Comparison of ENCODE assay signal across 11 cellular contexts in the genomic region with DNA sequence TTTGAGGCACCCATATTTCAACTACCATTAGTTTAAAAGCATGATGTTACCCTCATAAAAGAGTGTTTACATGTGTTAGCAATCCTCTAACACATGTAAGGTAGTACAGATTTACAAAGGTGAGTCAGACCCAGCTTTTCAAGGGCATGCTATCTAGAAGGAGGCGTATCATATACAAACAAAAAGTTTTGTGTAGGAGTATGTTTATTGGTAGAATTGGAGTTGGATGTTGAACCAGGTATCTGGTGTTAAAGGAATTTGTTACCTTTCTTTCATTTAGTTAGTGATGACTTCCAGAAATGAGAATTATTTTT. TPM values are rescaled to one million over a fixed set of nuclear protein-coding genes. Genes with fewer than 3 reads are reported as not detected.
DNase-seq lines count a peak whose midpoint lies in the region; ATAC-seq, FAIRE-seq and TF ChIP-seq lines count a peak whose summit lies in the region.
"Had no signal": no experiment of that assay in that cellular context is flagged by ENCODE, and none has a peak within 500 bp of the region (broad histone marks: within the 10 kb centered on the region; RNA-seq: fewer than 3 reads in every experiment).

No MANE protein-coding gene starts in this region.

- H3K4me3 Mint-ChIP-seq in activated naive CD8-positive, alpha-beta T cell treated with anti-CD3 and anti-CD28 coated beads, Interleukin-2, amount 10 ng/mL, durations not matched to agents 7 days and 5 days = peak overlapping the region; percentile 17
- H3K4me3 Mint-ChIP-seq in activated CD4-positive, alpha-beta T cell treated with anti-CD3 and anti-CD28 coated beads, Interleukin-2, amount 10 ng/mL, durations not matched to agents 7 days and 5 days = no peak overlapping the region

- WGBS in A549 (ENCODE audit: missing lambda C conversion rate) = 17% methylated on average over 1 of the region's 1 CpG
- 73 to 79% methylated on average over 1 of the region's 1 CpG for WGBS in tibial nerve, 2 donors

- CTCF ChIA-PET in A549 (lab: Yijun Ruan, JAX) = no interaction called here
- CTCF ChIA-PET in activated CD4-positive, alpha-beta T cell treated with anti-CD3 and anti-CD28 coated beads, Interleukin-2, amount 10 ng/mL, durations not matched to agents 7 days and 5 days (lab: Charles Lee) = interaction anchor here (0.6 kb wide), 1 partner anchor 623 kb away, joined by 3 read pairs; no protein-coding TSS in a partner anchor

- H3K4me3 ChIP-seq in A549 (no peak overlapping the region), HFF-Myc (replicated peaks; ENCODE audit: low read depth, low read length) (peak overlapping the region; percentile 6; the same call in 1 of the 2 replicates), tibial nerve (no peak overlapping the region)

- no peak for TF ChIP-seq POLR2A in A549 (IDR thresholded peaks at IDR 0.05; ENCODE audit: low read length)
- TF ChIP-seq POLR2A in tibial nerve (IDR thresholded peaks at IDR 0.05) = no peak

- peaks cover 44% of the 10 kb centered on the region for H3K4me1 ChIP-seq in A549
- peaks cover 0 to 29% (median 9%) of the 10 kb centered on the region in 4 donors for H3K4me1 ChIP-seq in tibial nerve

- ATAC-seq in A549 (no peak), GM21528 (IDR thresholded peaks at IDR 0.05; ENCODE audit: low FRiP score, unreplicated experiment) (no peak)
- ATAC-seq in activated naive CD8-positive, alpha-beta T cell treated with anti-CD3 and anti-CD28 coated beads, Interleukin-2, amount 10 ng/mL, durations not matched to agents 7 days and 5 days (ENCODE audit: low read depth) = no peak
- ATAC-seq: Right ventricle myocardium inferior had no signal

- H3K27me3 ChIP-seq in tibial nerve = no peaks in the 10 kb centered on the region

- H3K27ac Mint-ChIP-seq in activated naive CD8-positive, alpha-beta T cell treated with anti-CD3 and anti-CD28 coated beads, Interleukin-2, amount 10 ng/mL, durations not matched to agents 7 days and 5 days = no peak overlapping the region
- no peak overlapping the region for H3K27ac Mint-ChIP-seq in activated CD4-positive, alpha-beta T cell treated with anti-CD3 and anti-CD28 coated beads, Interleukin-2, amount 10 ng/mL, durations not matched to agents 7 days and 5 days

- POLR2A ChIA-PET in A549 (lab: Yijun Ruan, JAX) = no interaction called here
- POLR2A ChIA-PET in activated naive CD8-positive, alpha-beta T cell treated with anti-CD3 and anti-CD28 coated beads, Interleukin-2, amount 10 ng/mL, durations not matched to agents 7 days and 5 days (lab: Charles Lee) = interaction anchor here (0.7 kb wide), 1 partner anchor 228 kb away, joined by 3 read pairs; a partner anchor contains a TSS
- POLR2A ChIA-PET in activated CD4-positive, alpha-beta T cell treated with anti-CD3 and anti-CD28 coated beads, Interleukin-2, amount 10 ng/mL, durations not matched to agents 7 days and 5 days (lab: Charles Lee) = no interaction called here

- H3K36me3 Mint-ChIP-seq in activated naive CD8-positive, alpha-beta T cell treated with anti-CD3 and anti-CD28 coated beads, Interleukin-2, amount 10 ng/mL, durations not matched to agents 7 days and 5 days = peaks cover 11% of the 10 kb centered on the region
- peaks cover 2% of the 10 kb centered on the region for H3K36me3 Mint-ChIP-seq in activated CD4-positive, alpha-beta T cell treated with anti-CD3 and anti-CD28 coated beads, Interleukin-2, amount 10 ng/mL, durations not matched to agents 7 days and 5 days (ENCODE audit: low read depth)

- DNase-seq in A549 (ENCODE audit: low read depth in 1 of 2, low spot score in 1 of 2) (peak; percentile 43 to 44), HFF-Myc (ENCODE audit: extremely low read depth, low read depth) (peak; percentile 56), kidney glomerular epithelial cell (lab: John Stamatoyannopoulos, UW) (peak; percentile 6), middle frontal gyrus (ENCODE audit: extremely low spot score, low spot score) (no peak), tibial nerve (ENCODE audit: low spot score in 2 of 2) (no peak)
- no peak for DNase-seq in activated naive CD8-positive, alpha-beta T cell treated with anti-CD3 and anti-CD28 coated beads, Interleukin-2, amount 10 ng/mL, durations not matched to agents 7 days and 5 days
- DNase-seq in activated CD4-positive, alpha-beta T cell treated with anti-CD3 and anti-CD28 coated beads, Interleukin-2, amount 10 ng/mL, durations not matched to agents 7 days and 5 days = no peak
- DNase-seq: activated CD8-positive, alpha-beta memory T cell treated with anti-CD3 and anti-CD28 coated beads, Interleukin-2, amount 50 U/mL, for 4 hours; stimulated activated CD4-positive, alpha-beta T cell treated with anti-CD3 and anti-CD28 coated beads, Interleukin-4, amount 100 ng/mL, for 1 hour had no signal

- H3K9me3 Mint-ChIP-seq in activated naive CD8-positive, alpha-beta T cell treated with anti-CD3 and anti-CD28 coated beads, Interleukin-2, amount 10 ng/mL, durations not matched to agents 7 days and 5 days = no peaks in the 10 kb centered on the region
- H3K9me3 Mint-ChIP-seq in activated CD4-positive, alpha-beta T cell treated with anti-CD3 and anti-CD28 coated beads, Interleukin-2, amount 10 ng/mL, durations not matched to agents 7 days and 5 days = no peaks in the 10 kb centered on the region

- no peak for FAIRE-seq in A549 (lab: Jason Lieb, UNC)

- H3K4me1 Mint-ChIP-seq in activated naive CD8-positive, alpha-beta T cell treated with anti-CD3 and anti-CD28 coated beads, Interleukin-2, amount 10 ng/mL, durations not matched to agents 7 days and 5 days = peaks cover 29% of the 10 kb centered on the region
- H3K4me1 Mint-ChIP-seq in activated CD4-positive, alpha-beta T cell treated with anti-CD3 and anti-CD28 coated beads, Interleukin-2, amount 10 ng/mL, durations not matched to agents 7 days and 5 days = peaks cover 37% of the 10 kb centered on the region

- no peaks in the 10 kb centered on the region for H3K9me3 ChIP-seq in A549
- no peaks in the 10 kb centered on the region for H3K9me3 ChIP-seq in tibial nerve

- TF ChIP-seq EP300 in A549 (IDR thresholded peaks at IDR 0.05) (no peak), tibial nerve (IDR thresholded peaks at IDR 0.05) (no peak)

- peaks cover 2% of the 10 kb centered on the region for H3K27me3 Mint-ChIP-seq in activated naive CD8-positive, alpha-beta T cell treated with anti-CD3 and anti-CD28 coated beads, Interleukin-2, amount 10 ng/mL, durations not matched to agents 7 days and 5 days
- H3K27me3 Mint-ChIP-seq in activated CD4-positive, alpha-beta T cell treated with anti-CD3 and anti-CD28 coated beads, Interleukin-2, amount 10 ng/mL, durations not matched to agents 7 days and 5 days = no peaks in the 10 kb centered on the region

- peak overlapping the region; percentile 95 for H3K4me2 ChIP-seq in A549

- no peak for TF ChIP-seq CTCF in A549 (IDR thresholded peaks at IDR 0.05)
- no peak for TF ChIP-seq CTCF in HFF-Myc (IDR thresholded peaks at IDR 0.05; ENCODE audit: low read depth, low read length, missing control alignments)
- no peak for TF ChIP-seq CTCF in tibial nerve (IDR thresholded peaks at IDR 0.05)

- no peak for TF ChIP-seq RAD21 in A549 (conservative IDR thresholded peaks at IDR 0.05 in 1 of 2, IDR thresholded peaks at IDR 0.05 in 1 of 2)

- H3K27ac ChIP-seq in A549 (no peak overlapping the region), tibial nerve (no peak overlapping the region)

- peaks cover 0 to 6% (median 0%) of the 10 kb centered on the region in 3 donors for H3K36me3 ChIP-seq in tibial nerve

TF ChIP-seq in A549, 52 proteins besides CTCF, POLR2A, EP300 and RAD21 (continues in another document):
- TF ChIP-seq FOSL2 (IDR thresholded peaks at IDR 0.05) (no peak; the same call in 1 of the 2 replicates), FOSL2 (CRISPR knock-in tag; IDR thresholded peaks at IDR 0.05) (peak; percentile 79)

RNA-seq across cellular contexts. Expression of a gene that starts 2.4 kb away (rescaled TPM):
- polyA plus RNA-seq in A549 (2011; rRNA removed) (186 and 212 TPM in 2 replicates), A549 (2017; fragmentation: RNase III; extraction: RNeasy Plus Mini Kit Qiagen cat#74134 plus additional on column Dnase treatment) (140 to 151 TPM (median 149 TPM) in 3 replicates)
- polyA plus RNA-seq in A549 (2012; cell fraction: cytosol; rRNA removed) = 74.2 and 83.5 TPM in 2 replicates
- polyA plus RNA-seq in A549 (2012; cell fraction: nucleus; rRNA removed) = 41.8 and 49.0 TPM in 2 replicates
- polyA minus RNA-seq in A549 (2011; rRNA and poly(A)+ RNA removed) = 92.4 and 94.1 TPM in 2 replicates
- total RNA-seq in activated naive CD8-positive, alpha-beta T cell treated with anti-CD3 and anti-CD28 coated beads, Interleukin-2, amount 10 ng/mL, durations not matched to agents 7 days and 5 days = 10 to 100 TPM; 33.3 to 34.5 TPM
- total RNA-seq in activated CD4-positive, alpha-beta T cell treated with anti-CD3 and anti-CD28 coated beads, Interleukin-2, amount 10 ng/mL, durations not matched to agents 7 days and 5 days = 10 to 100 TPM; 31.3 to 32.8 TPM
- 10 to 100 TPM; 44.1 to 60.3 (median 49.8) TPM for total RNA-seq in tibial nerve

RNA-seq across cellular contexts. Expression of a gene that starts 15.2 kb away (rescaled TPM):
- 41.8 and 43.3 TPM in 2 replicates for polyA plus RNA-seq in A549 (2011; rRNA removed)
- 12.6 and 13.1 TPM in 2 replicates for polyA plus RNA-seq in A549 (2012; cell fraction: cytosol; rRNA removed)
- polyA plus RNA-seq in A549 (2012; cell fraction: nucleus; rRNA removed) = 7.5 and 8.9 TPM in 2 replicates
- polyA plus RNA-seq in A549 (2017; fragmentation: RNase III; extraction: RNeasy Plus Mini Kit Qiagen cat#74134 plus additional on column Dnase treatment) = 24.4 to 26.6 TPM (median 25.6 TPM) in 3 replicates
- 28.4 and 28.6 TPM in 2 replicates for polyA minus RNA-seq in A549 (2011; rRNA and poly(A)+ RNA removed)
- total RNA-seq in activated naive CD8-positive, alpha-beta T cell treated with anti-CD3 and anti-CD28 coated beads, Interleukin-2, amount 10 ng/mL, durations not matched to agents 7 days and 5 days = 10 to 100 TPM; 48.7 to 52.2 TPM
- 10 to 100 TPM; 42.8 to 45.4 TPM for total RNA-seq in activated CD4-positive, alpha-beta T cell treated with anti-CD3 and anti-CD28 coated beads, Interleukin-2, amount 10 ng/mL, durations not matched to agents 7 days and 5 days
- total RNA-seq in tibial nerve = 10 to 100 TPM; 31.2 to 49.4 (median 37.6) TPM

Comparison
In these comparisons a context has a peak if more than half of its experiments do, and no peak if none do; other contexts are left out.
1. DNase-seq: peak in A549 (2 of 2), HFF-Myc (single experiment) and kidney glomerular epithelial cell (single experiment); none in activated naive CD8-positive, alpha-beta T cell treated with anti-CD3 and anti-CD28 coated beads, Interleukin-2, amount 10 ng/mL, durations not matched to agents 7 days and 5 days (single experiment), activated CD4-positive, alpha-beta T cell treated with anti-CD3 and anti-CD28 coated beads, Interleukin-2, amount 10 ng/mL, durations not matched to agents 7 days and 5 days (single experiment), middle frontal gyrus (single experiment) and tibial nerve (0 of 2).